In the genomic region with DNA sequence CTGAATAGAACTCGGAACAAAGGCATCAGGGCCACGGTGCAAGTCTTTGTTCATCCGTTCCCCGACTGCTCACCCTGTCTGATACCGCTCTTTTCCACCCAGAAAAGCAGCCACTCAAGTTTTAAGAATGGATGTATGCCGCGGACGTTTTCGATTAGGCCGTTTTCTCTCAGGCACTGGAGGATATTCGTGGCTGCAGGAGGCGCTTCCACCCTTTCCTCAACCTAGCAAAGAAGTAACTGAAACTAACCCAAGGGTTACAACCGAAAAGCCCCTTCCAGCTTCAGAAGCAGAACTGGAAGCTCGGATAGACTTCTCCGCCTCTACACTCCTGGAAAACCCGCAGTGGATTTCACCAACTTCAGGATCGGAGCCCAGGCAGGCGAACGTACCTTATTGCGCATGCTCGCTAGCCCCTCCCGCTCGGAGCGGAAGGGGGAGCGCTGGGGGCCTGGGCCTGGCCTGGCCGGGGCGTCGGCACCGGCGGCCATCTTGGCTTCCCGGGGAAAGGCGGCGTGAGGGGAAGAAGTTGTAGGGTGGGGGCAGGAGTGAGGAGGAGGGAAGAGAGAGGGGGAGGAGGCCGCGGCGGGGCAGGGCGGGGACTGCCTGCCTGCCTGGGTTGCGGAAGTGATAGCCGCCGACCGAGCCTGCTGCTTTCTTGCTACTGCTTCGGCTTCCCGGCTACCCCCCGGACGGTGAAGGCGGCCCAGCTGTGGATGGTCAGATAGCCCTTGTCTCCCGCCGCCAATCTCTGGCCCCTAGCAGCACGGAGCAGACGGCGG, we compare ENCODE assay signal across 8 cellular contexts.
DNase-seq lines count a peak whose midpoint lies in the region; ATAC-seq and FAIRE-seq lines count a peak whose summit lies in the region.

A gene (plus strand): TSS at position 619 of the 782 bp plus-strand sequence. CDS start 191 bp downstream, outside the sequence.

- peak within 1 kb of the TSS; percentile 82 to 97 for H3K4me3 Mint-ChIP-seq in effector memory CD8-positive, alpha-beta T cell

- H3K4me1 Mint-ChIP-seq in effector memory CD8-positive, alpha-beta T cell (ENCODE audit: low read depth in 2 of 2) = peaks cover 62 to 77% of the 10 kb centered on the region in 2 donors

- H3K27me3 Mint-ChIP-seq in effector memory CD8-positive, alpha-beta T cell = no peaks in the 10 kb centered on the region

- peaks cover 44% of the 10 kb centered on the region for H3K36me3 Mint-ChIP-seq in effector memory CD8-positive, alpha-beta T cell (ENCODE audit: insufficient read depth)

- peak within 1 kb of the TSS; percentile 85 to 95 for H3K27ac Mint-ChIP-seq in effector memory CD8-positive, alpha-beta T cell

- no peaks in the 10 kb centered on the region for H3K9me3 Mint-ChIP-seq in effector memory CD8-positive, alpha-beta T cell

- peak; percentile 83 for FAIRE-seq in HTR-8/SVneo (lab: Jason Lieb, UNC)

- peak; percentile 43 for ATAC-seq in GM21367 (IDR thresholded peaks at IDR 0.05; ENCODE audit: unreplicated experiment)
- peak; percentile 87 for ATAC-seq in effector memory CD8-positive, alpha-beta T cell (replicated peaks)

- DNase-seq in COR-L47 (lab: John Stamatoyannopoulos, UW) = peak; percentile 97
- peak; percentile 85 for DNase-seq in HTR-8/SVneo (ENCODE audit: insufficient read length, low spot score)
- DNase-seq in NOMO-1 treated with dmso at 0.1 percent for 144 hours (lab: John Stamatoyannopoulos, UW; ENCODE audit: unreplicated experiment) = peak; percentile 97
- DNase-seq in activated CD8-positive, alpha-beta memory T cell treated with anti-CD3 and anti-CD28 coated beads for 48 hours (ENCODE audit: low read depth in 2 of 3, low spot score in 2 of 3) = peak; percentile 97 to 99 (median 98)
- DNase-seq in effector memory CD8-positive, alpha-beta T cell = peak; percentile 98 to 99 (median 99)
- peak; percentile 99 for DNase-seq in medulla oblongata (ENCODE audit: extremely low spot score)
- peak; percentile 94 for DNase-seq in stimulated activated CD8-positive, alpha-beta memory T cell treated with anti-CD3 and anti-CD28 coated beads, Interleukin-12 subunit alpha, Interleukin-12 subunit beta, amount 100 ng/mL, for 1 hour (ENCODE audit: low read depth)

Comparison
In these comparisons a context has a peak if more than half of its experiments do, and no peak if none do; other contexts are left out.
1. Peak in every context shown above with its lines: DNase-seq and ATAC-seq.